20 cellular contexts compared by ENCODE assay signal in genomic region chr14:75049136-75049535, GRCh38. TPM values are rescaled to one million over a fixed set of nuclear protein-coding genes. Genes with fewer than 3 reads are reported as not detected.
DNase-seq lines count a peak whose midpoint lies in the region; ATAC-seq and TF ChIP-seq lines count a peak whose summit lies in the region.
"Had no signal": no experiment of that assay in that cellular context is flagged by ENCODE, and none has a peak within 500 bp of the region (broad histone marks: within the 10 kb centered on the region; RNA-seq: fewer than 3 reads in every experiment).

No MANE protein-coding gene starts in this region.

- H3K27me3 ChIP-seq in right atrium auricular region = no peaks in the 10 kb centered on the region
- H3K27me3 ChIP-seq in gastrocnemius medialis = no peaks in the 10 kb centered on the region
- no peaks in the 10 kb centered on the region for H3K27me3 ChIP-seq in aorta (ENCODE audit: control insufficient read depth in 1 of 2, insufficient read depth in 2 of 2, low read length in 1 of 2)
- H3K27me3 ChIP-seq: vagina had no signal

- ATAC-seq in stimulated activated naive CD8-positive, alpha-beta T cell treated with anti-CD3 and anti-CD28 coated beads, Interleukin-15, amount 100 ng/mL, for 72 hours = no peak
- no peak for ATAC-seq in gastrocnemius medialis
- ATAC-seq in aorta (ENCODE audit: low FRiP score) = peak; percentile 59
- no peak for ATAC-seq in HG03571 (IDR thresholded peaks at IDR 0.05; ENCODE audit: unreplicated experiment)
- ATAC-seq: A549, Panc1 had no signal

- no peak overlapping the region for H3K4me3 ChIP-seq in right atrium auricular region
- no peak overlapping the region for H3K4me3 ChIP-seq in gastrocnemius medialis
- no peak overlapping the region for H3K4me3 ChIP-seq in aorta (ENCODE audit: low read length in 2 of 2)
- H3K4me3 ChIP-seq: A549, HAP-1, vagina had no signal

- no peak for TF ChIP-seq POLR2A in gastrocnemius medialis (IDR thresholded peaks at IDR 0.05)

- H3K27ac ChIP-seq in right atrium auricular region (peak overlapping the region; percentile 33 to 93), gastrocnemius medialis (peak overlapping the region; percentile 52 to 88 (median 68)), aorta (ENCODE audit: low read depth in 1 of 2, low read length in 2 of 2) (peak overlapping the region; percentile 9 to 32)
- H3K27ac ChIP-seq: A549, KMS-11, vagina had no signal

- H3K27ac Mint-ChIP-seq in stimulated activated naive CD8-positive, alpha-beta T cell treated with anti-CD3 and anti-CD28 coated beads, Interleukin-15, Interleukin-2, amounts not matched to agents 100 ng/mL and 50 ng/mL, for 24 hours = no peak overlapping the region
- H3K27ac Mint-ChIP-seq in stimulated activated naive CD8-positive, alpha-beta T cell treated with anti-CD3 and anti-CD28 coated beads, Interleukin-15, amount 100 ng/mL, for 72 hours = no peak overlapping the region
- H3K27ac Mint-ChIP-seq: CD4-positive, CD25-positive, alpha-beta regulatory T cell had no signal

- H3K4me1 Mint-ChIP-seq in stimulated activated naive CD8-positive, alpha-beta T cell treated with anti-CD3 and anti-CD28 coated beads, Interleukin-15, Interleukin-2, amounts not matched to agents 100 ng/mL and 50 ng/mL, for 24 hours (ENCODE audit: low read depth) = peaks cover 77% of the 10 kb centered on the region
- H3K4me1 Mint-ChIP-seq in stimulated activated naive CD8-positive, alpha-beta T cell treated with anti-CD3 and anti-CD28 coated beads, Interleukin-15, amount 100 ng/mL, for 72 hours = peaks cover 93% of the 10 kb centered on the region

- H3K9me3 ChIP-seq in right atrium auricular region (no peaks in the 10 kb centered on the region), gastrocnemius medialis (no peaks in the 10 kb centered on the region), aorta (ENCODE audit: control insufficient read depth, low read length) (no peaks in the 10 kb centered on the region)
- H3K9me3 ChIP-seq: A549, HAP-1, vagina had no signal

- no peaks in the 10 kb centered on the region for H3K36me3 ChIP-seq in right atrium auricular region
- no peaks in the 10 kb centered on the region for H3K36me3 ChIP-seq in gastrocnemius medialis
- no peaks in the 10 kb centered on the region for H3K36me3 ChIP-seq in aorta (ENCODE audit: control insufficient read depth in 1 of 2, insufficient read depth in 2 of 2, low read length in 1 of 2)
- H3K36me3 ChIP-seq: HAP-1, vagina had no signal

- intact Hi-C loops in gastrocnemius medialis (cut with DNase I; ENCODE audit: low total_unique reads) (loop anchor here (5.0 kb wide), 1 partner anchor 38 kb away; no protein-coding TSS in a partner anchor), aorta (cut with DNase I) (no loop called here)

- H3K36me3 Mint-ChIP-seq in stimulated activated naive CD8-positive, alpha-beta T cell treated with anti-CD3 and anti-CD28 coated beads, Interleukin-15, Interleukin-2, amounts not matched to agents 100 ng/mL and 50 ng/mL, for 24 hours (ENCODE audit: low read depth) = peaks cover 68% of the 10 kb centered on the region

- H3K4me3 Mint-ChIP-seq in stimulated activated naive CD8-positive, alpha-beta T cell treated with anti-CD3 and anti-CD28 coated beads, Interleukin-15, Interleukin-2, amounts not matched to agents 100 ng/mL and 50 ng/mL, for 24 hours = peak overlapping the region; percentile 89
- H3K4me3 Mint-ChIP-seq in stimulated activated naive CD8-positive, alpha-beta T cell treated with anti-CD3 and anti-CD28 coated beads, Interleukin-15, amount 100 ng/mL, for 72 hours = no peak overlapping the region

- TF ChIP-seq CTCF in right atrium auricular region (IDR thresholded peaks at IDR 0.05) (no peak), gastrocnemius medialis (IDR thresholded peaks at IDR 0.05 in 4 of 5, conservative IDR thresholded peaks at IDR 0.05 in 1 of 5) (no peak)

- no peak for DNase-seq in stimulated activated naive CD8-positive, alpha-beta T cell treated with anti-CD3 and anti-CD28 coated beads, Interleukin-15, amount 100 ng/mL, for 72 hours
- DNase-seq in right atrium auricular region (ENCODE audit: low spot score) (no peak), gastrocnemius medialis (no peak), aorta (no peak), NCI-H2227 treated with DMSO at 0.1 percent for 48 hours (lab: John Stamatoyannopoulos, UW) (no peak), activated gamma-delta T cell treated with Interleukin-2 at 50 U/mL for 16 hours (no peak)
- DNase-seq: activated CD4-positive, alpha-beta T cell treated with anti-CD3 and anti-CD28 coated beads for 4 hours; activated CD8-positive, alpha-beta memory T cell treated with anti-CD3 and anti-CD28 coated beads, Interleukin-2, amount 50 U/mL, for 4 hours; activated naive CD4-positive, alpha-beta T cell; CD4-positive, CD25-positive, alpha-beta regulatory T cell; islet precursor cell; NCI-H1092 treated with DMSO at 0.1 percent for 48 hours; small intestine had no signal

- H3K9me3 Mint-ChIP-seq in stimulated activated naive CD8-positive, alpha-beta T cell treated with anti-CD3 and anti-CD28 coated beads, Interleukin-15, Interleukin-2, amounts not matched to agents 100 ng/mL and 50 ng/mL, for 24 hours = no peaks in the 10 kb centered on the region
- no peaks in the 10 kb centered on the region for H3K9me3 Mint-ChIP-seq in stimulated activated naive CD8-positive, alpha-beta T cell treated with anti-CD3 and anti-CD28 coated beads, Interleukin-15, amount 100 ng/mL, for 72 hours
- H3K9me3 Mint-ChIP-seq: CD4-positive, CD25-positive, alpha-beta regulatory T cell had no signal

- 2 to 4% methylated on average over 5 of the region's 5 CpGs for WGBS in aorta, 2 donors

- in situ Hi-C loops in gastrocnemius medialis (cut with MboI; ENCODE audit: low sequenced_read_pairs in 4 of 4) = no loop called here

- H3K4me1 ChIP-seq in right atrium auricular region = peaks cover 0 to 26% of the 10 kb centered on the region in 2 donors
- H3K4me1 ChIP-seq in gastrocnemius medialis = peaks cover 29 to 52% of the 10 kb centered on the region in 2 donors
- H3K4me1 ChIP-seq in aorta (ENCODE audit: control insufficient read depth in 1 of 2, insufficient read depth in 2 of 2, low read length in 2 of 2) = peaks cover 4% of the 10 kb centered on the region in 2 donors
- H3K4me1 ChIP-seq: HAP-1 had no signal

- H3K27me3 Mint-ChIP-seq in stimulated activated naive CD8-positive, alpha-beta T cell treated with anti-CD3 and anti-CD28 coated beads, Interleukin-15, Interleukin-2, amounts not matched to agents 100 ng/mL and 50 ng/mL, for 24 hours = no peaks in the 10 kb centered on the region
- no peaks in the 10 kb centered on the region for H3K27me3 Mint-ChIP-seq in stimulated activated naive CD8-positive, alpha-beta T cell treated with anti-CD3 and anti-CD28 coated beads, Interleukin-15, amount 100 ng/mL, for 72 hours

RNA-seq across cellular contexts. Expression of gene MLH3, which starts 2.1 kb away (rescaled TPM):
- 10 to 100 TPM; 16.1 to 19.1 TPM for total RNA-seq in right atrium auricular region
- 10 to 100 TPM; 10.4 to 21.7 (median 17.4) TPM for total RNA-seq in gastrocnemius medialis
- total RNA-seq in aorta = 10 to 100 TPM; 26.7 to 43.6 TPM
- 10 to 100 TPM in 1 of 2 donors, 1 to 10 TPM in 1; 7.3 to 18.5 TPM for polyA plus RNA-seq in aorta

RNA-seq across cellular contexts. Expression of gene ACYP1, which starts 14.7 kb away (rescaled TPM):
- total RNA-seq in right atrium auricular region (10 to 100 TPM; 11.0 to 19.5 TPM), gastrocnemius medialis (10 to 100 TPM; 12.8 to 41.2 (median 22.9) TPM), aorta (10 to 100 TPM; 10.5 to 23.9 TPM)
- 10 to 100 TPM; 11.3 to 21.6 TPM for polyA plus RNA-seq in aorta

RNA-seq across cellular contexts. Expression of gene ZC2HC1C, which starts 20.3 kb away (rescaled TPM):
- total RNA-seq in right atrium auricular region (10 to 100 TPM in 1 of 2 donors, 1 to 10 TPM in 1; 4.8 to 10.5 TPM), gastrocnemius medialis (10 to 100 TPM in 1 of 4 donors, 1 to 10 TPM in 3; 5.3 to 13.1 (median 7.3) TPM), aorta (1 to 10 TPM; 1.8 to 2.0 TPM)
- polyA plus RNA-seq in aorta = 1 to 10 TPM; 3.1 to 8.0 TPM
- total RNA-seq: vagina had no signal

RNA-seq across cellular contexts. Expression of gene EIF2B2, which starts 46.4 kb away (rescaled TPM):
- 10 to 100 TPM; 26.1 to 35.3 TPM for total RNA-seq in right atrium auricular region
- 10 to 100 TPM; 42.7 to 79.0 (median 69.9) TPM for total RNA-seq in gastrocnemius medialis
- total RNA-seq in aorta = 10 to 100 TPM; 37.4 to 39.8 TPM
- polyA plus RNA-seq in aorta = 10 to 100 TPM in 1 of 2 donors, 1 to 10 TPM in 1; 9.5 to 34.8 TPM
